ENCODE assay signal across 21 cellular contexts in genomic region chr5:170846416-170846815, GRCh38.
"Had no signal": no experiment of that assay in that cellular context is flagged by ENCODE, and none has a peak within 500 bp of the region (broad histone marks: within the 10 kb centered on the region; RNA-seq: fewer than 3 reads in every experiment).

No MANE protein-coding gene starts in this region.

- H3K9me3 ChIP-seq: left ventricle myocardium inferior, thoracic aorta, vagina had no signal

- FAIRE-seq: astrocyte, bronchial epithelial cell, endometrium, frontal cortex had no signal

- H3K27me3 Mint-ChIP-seq: progenitor cell of endocrine pancreas, type B pancreatic cell had no signal

- H3K4me1 Mint-ChIP-seq: WTC11 had no signal

- H3K36me3 Mint-ChIP-seq: activated naive CD8-positive, alpha-beta T cell; natural killer cell treated with Interleukin-12 subunit alpha and Interleukin-12 subunit beta and Interleukin-15 and Interleukin-18, amount 100 ng/mL, for 72 hours; type B pancreatic cell; WTC11 had no signal

- H3K4me1 ChIP-seq: left ventricle myocardium inferior, vagina had no signal

- H3K9me3 Mint-ChIP-seq: natural killer cell treated with Interleukin-12 subunit alpha and Interleukin-12 subunit beta and Interleukin-15 and Interleukin-18, amount 100 ng/mL, for 72 hours; type B pancreatic cell had no signal

- H3K36me3 ChIP-seq: left ventricle myocardium inferior, thoracic aorta, vagina had no signal

- H3K4me3 Mint-ChIP-seq: activated naive CD8-positive, alpha-beta T cell; natural killer cell treated with Interleukin-12 subunit alpha and Interleukin-12 subunit beta and Interleukin-15 and Interleukin-18, amount 100 ng/mL, for 72 hours; type B pancreatic cell; WTC11 had no signal

- H3K27ac ChIP-seq: left ventricle myocardium inferior, thoracic aorta, vagina had no signal

- H3K27ac Mint-ChIP-seq: activated naive CD8-positive, alpha-beta T cell; natural killer cell treated with Interleukin-12 subunit alpha and Interleukin-12 subunit beta and Interleukin-15 and Interleukin-18, amount 100 ng/mL, for 72 hours; progenitor cell of endocrine pancreas; type B pancreatic cell; WTC11 had no signal

- H3K27me3 ChIP-seq: vagina had no signal

- DNase-seq: activated naive CD4-positive, alpha-beta T cell; activated T-cell treated with anti-CD3 and anti-CD28 coated beads, Interleukin-2, amount 50 U/mL, for 1 hour; effector CD4-positive, alpha-beta T cell; erythroblast; glutamatergic neuron; hippocampal formation; left ventricle myocardium inferior; stimulated activated CD4-positive, alpha-beta T cell treated with anti-CD3 and anti-CD28 coated beads, Interleukin-4, amount 100 ng/mL, for 24 hours; stimulated activated naive CD4-positive, alpha-beta T cell treated with Interleukin-2 at 50 U/mL for 16 hours; T-helper 9 cell had no signal

- H3K4me3 ChIP-seq: left ventricle myocardium inferior, thoracic aorta, vagina had no signal
